Comparison of ENCODE assay signal across 23 cellular contexts in genomic region chr6:111732390-111732789, GRCh38.
DNase-seq lines count a peak whose midpoint lies in the region; ATAC-seq and TF ChIP-seq lines count a peak whose summit lies in the region.
"Had no signal": no experiment of that assay in that cellular context is flagged by ENCODE, and none has a peak within 500 bp of the region (broad histone marks: within the 10 kb centered on the region; RNA-seq: fewer than 3 reads in every experiment).

No MANE protein-coding gene starts in this region.

- H3K4me1 Mint-ChIP-seq in activated naive CD4-positive, alpha-beta T cell treated with anti-CD3 and anti-CD28 coated beads for 36 hours (ENCODE audit: low read depth): peaks cover 72% of the 10 kb centered on the region
- peaks cover 63% of the 10 kb centered on the region for H3K4me1 Mint-ChIP-seq in activated T-helper 17 cell treated with anti-CD3 and anti-CD28 coated beads, Interleukin-2, amount 50 U/mL, for 72 hours
- peaks cover 56% of the 10 kb centered on the region for H3K4me1 Mint-ChIP-seq in endothelial cell (ENCODE audit: unreplicated experiment)
- peaks cover 54% of the 10 kb centered on the region for H3K4me1 Mint-ChIP-seq in stimulated activated memory B cell treated with anti-CD40 and anti-IgM and Interleukin-4, amounts not matched to agents 10 μg/mL and 1 μg/mL and 100 μg/mL, for 72 hours

- H3K27ac ChIP-seq in adrenal gland: no peak overlapping the region
- H3K27ac ChIP-seq: testis, vagina had no signal

- no peak for ATAC-seq in activated T-helper 17 cell treated with anti-CD3 and anti-CD28 coated beads, Interleukin-2, amount 50 U/mL, for 72 hours (replicated peaks)
- no peak for ATAC-seq in stimulated activated memory B cell treated with anti-CD40 and anti-IgM and Interleukin-4, amounts not matched to agents 10 μg/mL and 1 μg/mL and 100 μg/mL, for 72 hours
- ATAC-seq in GM18858 (IDR thresholded peaks at IDR 0.05; ENCODE audit: unreplicated experiment): no peak
- ATAC-seq: SK-N-SH treated with all-trans-retinoic acid at 6 μM for 48 hours had no signal

- no peaks in the 10 kb centered on the region for H3K27me3 Mint-ChIP-seq in activated naive CD4-positive, alpha-beta T cell treated with anti-CD3 and anti-CD28 coated beads for 36 hours (ENCODE audit: low read depth)
- H3K27me3 Mint-ChIP-seq in activated T-helper 17 cell treated with anti-CD3 and anti-CD28 coated beads, Interleukin-2, amount 50 U/mL, for 72 hours: no peaks in the 10 kb centered on the region
- H3K27me3 Mint-ChIP-seq in endothelial cell (ENCODE audit: unreplicated experiment): peaks cover 14% of the 10 kb centered on the region
- no peaks in the 10 kb centered on the region for H3K27me3 Mint-ChIP-seq in stimulated activated memory B cell treated with anti-CD40 and anti-IgM and Interleukin-4, amounts not matched to agents 10 μg/mL and 1 μg/mL and 100 μg/mL, for 72 hours

- no peaks in the 10 kb centered on the region for H3K9me3 ChIP-seq in adrenal gland (replicated peaks in 1 of 3)
- H3K9me3 ChIP-seq: testis, vagina had no signal

- H3K4me3 Mint-ChIP-seq in activated naive CD4-positive, alpha-beta T cell treated with anti-CD3 and anti-CD28 coated beads for 36 hours: no peak overlapping the region
- peak overlapping the region; percentile 19 for H3K4me3 Mint-ChIP-seq in activated T-helper 17 cell treated with anti-CD3 and anti-CD28 coated beads, Interleukin-2, amount 50 U/mL, for 72 hours
- peak overlapping the region; percentile 38 for H3K4me3 Mint-ChIP-seq in endothelial cell (ENCODE audit: unreplicated experiment)
- H3K4me3 Mint-ChIP-seq in stimulated activated memory B cell treated with anti-CD40 and anti-IgM and Interleukin-4, amounts not matched to agents 10 μg/mL and 1 μg/mL and 100 μg/mL, for 72 hours: no peak overlapping the region
- H3K4me3 Mint-ChIP-seq: dendritic cell treated with granulocyte-macrophage colony-stimulating factor and Interleukin-4, amounts not matched to agents 40 ng/mL and 50 ng/mL, for 4 days had no signal

- WGBS in adrenal gland, 4 donors: 81 to 93% (median 90%) methylated on average over 7 of the region's 7 CpGs

- peaks cover 60% of the 10 kb centered on the region for H3K36me3 Mint-ChIP-seq in activated naive CD4-positive, alpha-beta T cell treated with anti-CD3 and anti-CD28 coated beads for 36 hours (ENCODE audit: low read depth)
- H3K36me3 Mint-ChIP-seq in activated T-helper 17 cell treated with anti-CD3 and anti-CD28 coated beads, Interleukin-2, amount 50 U/mL, for 72 hours (ENCODE audit: low read depth): peaks cover 100% of the 10 kb centered on the region
- peaks cover 46% of the 10 kb centered on the region for H3K36me3 Mint-ChIP-seq in endothelial cell (ENCODE audit: low read depth, unreplicated experiment)
- H3K36me3 Mint-ChIP-seq in stimulated activated memory B cell treated with anti-CD40 and anti-IgM and Interleukin-4, amounts not matched to agents 10 μg/mL and 1 μg/mL and 100 μg/mL, for 72 hours: peaks cover 29% of the 10 kb centered on the region

- H3K27me3 ChIP-seq in adrenal gland: no peaks in the 10 kb centered on the region
- H3K27me3 ChIP-seq: testis, vagina had no signal

- H3K36me3 ChIP-seq in adrenal gland (replicated peaks in 1 of 2): no peaks in the 10 kb centered on the region
- H3K36me3 ChIP-seq: vagina had no signal

- peak overlapping the region; percentile 38 for H3K27ac Mint-ChIP-seq in activated naive CD4-positive, alpha-beta T cell treated with anti-CD3 and anti-CD28 coated beads for 36 hours
- peak overlapping the region; percentile 77 for H3K27ac Mint-ChIP-seq in activated T-helper 17 cell treated with anti-CD3 and anti-CD28 coated beads, Interleukin-2, amount 50 U/mL, for 72 hours
- peak overlapping the region; percentile 18 for H3K27ac Mint-ChIP-seq in endothelial cell (ENCODE audit: unreplicated experiment)
- peak overlapping the region; percentile 65 for H3K27ac Mint-ChIP-seq in stimulated activated memory B cell treated with anti-CD40 and anti-IgM and Interleukin-4, amounts not matched to agents 10 μg/mL and 1 μg/mL and 100 μg/mL, for 72 hours
- H3K27ac Mint-ChIP-seq: dendritic cell treated with granulocyte-macrophage colony-stimulating factor and Interleukin-4, amounts not matched to agents 40 ng/mL and 50 ng/mL, for 4 days had no signal

- no peak for TF ChIP-seq CTCF in endothelial cell (IDR thresholded peaks at IDR 0.05; ENCODE audit: unreplicated experiment)
- TF ChIP-seq CTCF in adrenal gland (IDR thresholded peaks at IDR 0.05): no peak

- no peaks in the 10 kb centered on the region for H3K4me1 ChIP-seq in adrenal gland (replicated peaks in 1 of 2)

- DNase-seq in activated naive CD4-positive, alpha-beta T cell treated with anti-CD3 and anti-CD28 coated beads for 36 hours: no peak
- DNase-seq in activated naive CD4-positive, alpha-beta T cell treated with Interleukin-2 at 50 U/mL for 16 hours: no peak
- DNase-seq in endothelial cell (ENCODE audit: low spot score): no peak
- DNase-seq in NCI-H1417 (lab: John Stamatoyannopoulos, UW): no peak
- DNase-seq in adrenal gland: no peak
- DNase-seq: activated CD4-positive, alpha-beta T cell treated with anti-CD3 and anti-CD28 coated beads for 4 hours; activated CD8-positive, alpha-beta memory T cell treated with anti-CD3 and anti-CD28 coated beads, Interleukin-2, amount 50 U/mL, for 4 hours; activated effector memory CD4-positive, alpha-beta T cell treated with anti-CD3 and anti-CD28 coated beads, Interleukin-2, amount 50 U/mL, for 16 hours; aorta; NCI-H1105; NCI-H2081 treated with DMSO at 0.1 percent for 48 hours; NCI-H446 treated with DMSO at 0.1 percent for 48 hours; occipital lobe; stimulated activated CD4-positive, alpha-beta T cell treated with anti-CD3 and anti-CD28 coated beads, Interleukin-2, amount 100 ng/mL, for 24 hours; testis had no signal

- intact Hi-C loops in activated naive CD4-positive, alpha-beta T cell treated with anti-CD3 and anti-CD28 coated beads for 36 hours (cut with micrococcal nuclease): no loop called here
- intact Hi-C loops in adrenal gland (cut with DNase I): no loop called here

- H3K9me3 Mint-ChIP-seq in activated naive CD4-positive, alpha-beta T cell treated with anti-CD3 and anti-CD28 coated beads for 36 hours: peaks cover 11% of the 10 kb centered on the region
- peaks cover 3% of the 10 kb centered on the region for H3K9me3 Mint-ChIP-seq in activated T-helper 17 cell treated with anti-CD3 and anti-CD28 coated beads, Interleukin-2, amount 50 U/mL, for 72 hours
- H3K9me3 Mint-ChIP-seq in endothelial cell (ENCODE audit: unreplicated experiment): no peaks in the 10 kb centered on the region
- H3K9me3 Mint-ChIP-seq in stimulated activated memory B cell treated with anti-CD40 and anti-IgM and Interleukin-4, amounts not matched to agents 10 μg/mL and 1 μg/mL and 100 μg/mL, for 72 hours: no peaks in the 10 kb centered on the region
- H3K9me3 Mint-ChIP-seq: dendritic cell treated with granulocyte-macrophage colony-stimulating factor and Interleukin-4, amounts not matched to agents 40 ng/mL and 50 ng/mL, for 4 days had no signal

- CTCF ChIA-PET in activated naive CD4-positive, alpha-beta T cell treated with anti-CD3 and anti-CD28 coated beads for 36 hours (lab: Charles Lee): interaction anchor here (0.6 to 0.9 kb wide), 4 partner anchors 35 to 296 kb away, joined by 3 read pairs; no protein-coding TSS in a partner anchor

- H3K4me3 ChIP-seq in adrenal gland: no peak overlapping the region
- H3K4me3 ChIP-seq: lung, skin epidermis, testis, vagina had no signal

- TF ChIP-seq POLR2A in adrenal gland (IDR thresholded peaks at IDR 0.05): no peak

Comparison
In these comparisons a context has a peak if more than half of its experiments do, and no peak if none do; other contexts are left out.
1. H3K27ac Mint-ChIP-seq: peak in every context shown above with its lines; median percentile 77 in activated T-helper 17 cell treated with anti-CD3 and anti-CD28 coated beads, Interleukin-2, amount 50 U/mL, for 72 hours; 65 in stimulated activated memory B cell treated with anti-CD40 and anti-IgM and Interleukin-4, amounts not matched to agents 10 μg/mL and 1 μg/mL and 100 μg/mL, for 72 hours; 38 in activated naive CD4-positive, alpha-beta T cell treated with anti-CD3 and anti-CD28 coated beads for 36 hours; 18 in endothelial cell.
2. H3K4me3 Mint-ChIP-seq: peak in activated T-helper 17 cell treated with anti-CD3 and anti-CD28 coated beads, Interleukin-2, amount 50 U/mL, for 72 hours (single experiment) and endothelial cell (single experiment); none in activated naive CD4-positive, alpha-beta T cell treated with anti-CD3 and anti-CD28 coated beads for 36 hours (single experiment) and stimulated activated memory B cell treated with anti-CD40 and anti-IgM and Interleukin-4, amounts not matched to agents 10 μg/mL and 1 μg/mL and 100 μg/mL, for 72 hours (single experiment).